In the genomic region with DNA sequence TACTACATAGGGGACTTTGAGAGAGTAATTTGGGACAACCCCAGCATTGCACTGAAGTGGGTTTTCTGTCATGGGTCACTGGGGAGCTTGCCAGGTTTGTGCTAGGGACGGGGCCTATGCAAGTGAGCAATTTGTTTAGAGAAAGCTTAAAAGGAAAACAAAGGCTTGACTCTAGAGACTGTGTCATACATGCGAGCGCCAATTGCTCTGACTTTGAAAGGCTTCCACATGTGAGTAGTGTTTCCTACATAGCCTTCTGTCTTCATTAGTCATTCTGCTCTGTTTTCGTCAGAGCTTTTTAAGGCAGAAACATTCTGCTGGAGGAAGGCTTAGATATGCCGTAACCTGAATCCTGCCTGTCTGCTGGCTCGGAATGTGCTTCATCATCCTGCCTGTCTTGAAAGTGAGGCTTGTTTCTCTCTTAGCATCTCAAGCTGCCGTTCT, we compare ENCODE assay signal across 8 cellular contexts. TPM values are rescaled to one million over a fixed set of nuclear protein-coding genes. Genes with fewer than 3 reads are reported as not detected.
DNase-seq lines count a peak whose midpoint lies in the region; ATAC-seq and TF ChIP-seq lines count a peak whose summit lies in the region.

No MANE protein-coding gene starts in this region.

- no peaks in the 10 kb centered on the region for H3K27me3 ChIP-seq in upper lobe of left lung

- peaks cover 0 to 50% (median 0%) of the 10 kb centered on the region in 4 donors for H3K36me3 ChIP-seq in upper lobe of left lung

- H3K9me3 ChIP-seq in upper lobe of left lung, result no peaks in the 10 kb centered on the region

- TF ChIP-seq EP300 in upper lobe of left lung (IDR thresholded peaks at IDR 0.05), result no peak

- peaks cover 65% of the 10 kb centered on the region for H3K36me3 Mint-ChIP-seq in activated naive CD4-positive, alpha-beta T cell treated with anti-CD3 and anti-CD28 coated beads, Interleukin-2, amount 10 ng/mL, durations not matched to agents 7 days and 5 days

- H3K27me3 Mint-ChIP-seq in activated naive CD4-positive, alpha-beta T cell treated with anti-CD3 and anti-CD28 coated beads, Interleukin-2, amount 10 ng/mL, durations not matched to agents 7 days and 5 days, result no peaks in the 10 kb centered on the region

- peak overlapping the region; percentile 39 for H3K27ac Mint-ChIP-seq in activated naive CD4-positive, alpha-beta T cell treated with anti-CD3 and anti-CD28 coated beads, Interleukin-2, amount 10 ng/mL, durations not matched to agents 7 days and 5 days

- ATAC-seq in left colon (peak; percentile 17), upper lobe of left lung (ENCODE audit: low FRiP score in 2 of 2) (peak; percentile 49 to 89), HG03108 (IDR thresholded peaks at IDR 0.05; ENCODE audit: unreplicated experiment) (no peak), GM19351 (IDR thresholded peaks at IDR 0.05; ENCODE audit: unreplicated experiment) (no peak)

- no peaks in the 10 kb centered on the region for H3K9me3 Mint-ChIP-seq in activated naive CD4-positive, alpha-beta T cell treated with anti-CD3 and anti-CD28 coated beads, Interleukin-2, amount 10 ng/mL, durations not matched to agents 7 days and 5 days

- CTCF ChIA-PET in activated naive CD4-positive, alpha-beta T cell treated with anti-CD3 and anti-CD28 coated beads, Interleukin-2, amount 10 ng/mL, durations not matched to agents 7 days and 5 days (lab: Charles Lee), result interaction anchor here (0.6 to 3.7 kb wide), 11 partner anchors 10 to 657 kb away, joined by 3 to 20 read pairs (median 4); a partner anchor contains a TSS

- TF ChIP-seq POLR2A in upper lobe of left lung (IDR thresholded peaks at IDR 0.05), result no peak

- H3K4me3 ChIP-seq in upper lobe of left lung, result no peak overlapping the region

- 79 to 83% methylated on average over 7 of the region's 7 CpGs for WGBS in upper lobe of left lung, 2 donors

- intact Hi-C loops in left colon (cut with DNase I, micrococcal nuclease), result no loop called here

- H3K27ac ChIP-seq in upper lobe of left lung, result peak overlapping the region in 1 of 4 donors; percentile 34

- H3K4me1 ChIP-seq in upper lobe of left lung, result no peaks in the 10 kb centered on the region

- no peak for TF ChIP-seq CTCF in upper lobe of left lung (IDR thresholded peaks at IDR 0.05)

- no peak overlapping the region for H3K4me3 Mint-ChIP-seq in activated naive CD4-positive, alpha-beta T cell treated with anti-CD3 and anti-CD28 coated beads, Interleukin-2, amount 10 ng/mL, durations not matched to agents 7 days and 5 days

- peaks cover 15% of the 10 kb centered on the region for H3K4me1 Mint-ChIP-seq in activated naive CD4-positive, alpha-beta T cell treated with anti-CD3 and anti-CD28 coated beads, Interleukin-2, amount 10 ng/mL, durations not matched to agents 7 days and 5 days

- no peak for DNase-seq in activated naive CD4-positive, alpha-beta T cell treated with anti-CD3 and anti-CD28 coated beads, Interleukin-2, amount 10 ng/mL, durations not matched to agents 7 days and 5 days
- no peak for DNase-seq in activated naive CD4-positive, alpha-beta T cell (lab: John Stamatoyannopoulos, UW)
- DNase-seq in brain pericyte (ENCODE audit: low read depth, low spot score) (peak; percentile 81), left colon (peak; percentile 32 to 39), upper lobe of left lung (no peak), germinal center (ENCODE audit: low spot score) (no peak)

RNA-seq across cellular contexts. Expression of a gene that starts 28.4 kb away (rescaled TPM):
- total RNA-seq in left colon (1 to 10 TPM; 1.3 to 1.6 TPM), upper lobe of left lung (1 to 10 TPM in 5 of 6 donors, under 1 TPM in 1; 0.30 to 7.3 (median 2.3) TPM)

RNA-seq across cellular contexts. Expression of a gene that starts 33.0 kb away (rescaled TPM):
- total RNA-seq in left colon, result 10 to 100 TPM; 25.0 to 28.1 TPM
- total RNA-seq in upper lobe of left lung, result 10 to 100 TPM in 5 of 6 donors, 1 to 10 TPM in 1; 5.6 to 37.8 (median 15.2) TPM

Comparison
In these comparisons a context has a peak if more than half of its experiments do, and no peak if none do; other contexts are left out.
1. DNase-seq: peak in brain pericyte (single experiment) and left colon (2 of 2); none in activated naive CD4-positive, alpha-beta T cell treated with anti-CD3 and anti-CD28 coated beads, Interleukin-2, amount 10 ng/mL, durations not matched to agents 7 days and 5 days (single experiment), activated naive CD4-positive, alpha-beta T cell (0 of 4), upper lobe of left lung (0 of 2) and germinal center (single experiment).
2. ATAC-seq: peak in left colon (single experiment) and upper lobe of left lung (2 of 2); none in HG03108 (single experiment) and GM19351 (single experiment).